Comparison of ENCODE assay signal across 1 cellular context in genomic region chr4:84159767-84160166, GRCh38.
TF ChIP-seq lines count a peak whose summit lies in the region.

No MANE protein-coding gene starts in this region.

TF ChIP-seq in K562, 482 proteins besides CTCF, POLR2A, EP300 and RAD21 (continued from another document):
- TF ChIP-seq FOXO4 (CRISPR knock-in tag; IDR thresholded peaks at IDR 0.05) = no peak
- no peak for TF ChIP-seq ZNF384 (IDR thresholded peaks at IDR 0.05; ENCODE audit: low read depth, low read length)
- no peak for TF ChIP-seq KAT7 (CRISPR knock-in tag; IDR thresholded peaks at IDR 0.05; ENCODE audit: borderline replicate concordance)
- no peak for TF ChIP-seq PRMT5 (CRISPR knock-in tag; IDR thresholded peaks at IDR 0.05)
- no peak for TF ChIP-seq NUFIP1 (IDR thresholded peaks at IDR 0.05; ENCODE audit: partially characterized antibody)
- TF ChIP-seq, protein P1, sequence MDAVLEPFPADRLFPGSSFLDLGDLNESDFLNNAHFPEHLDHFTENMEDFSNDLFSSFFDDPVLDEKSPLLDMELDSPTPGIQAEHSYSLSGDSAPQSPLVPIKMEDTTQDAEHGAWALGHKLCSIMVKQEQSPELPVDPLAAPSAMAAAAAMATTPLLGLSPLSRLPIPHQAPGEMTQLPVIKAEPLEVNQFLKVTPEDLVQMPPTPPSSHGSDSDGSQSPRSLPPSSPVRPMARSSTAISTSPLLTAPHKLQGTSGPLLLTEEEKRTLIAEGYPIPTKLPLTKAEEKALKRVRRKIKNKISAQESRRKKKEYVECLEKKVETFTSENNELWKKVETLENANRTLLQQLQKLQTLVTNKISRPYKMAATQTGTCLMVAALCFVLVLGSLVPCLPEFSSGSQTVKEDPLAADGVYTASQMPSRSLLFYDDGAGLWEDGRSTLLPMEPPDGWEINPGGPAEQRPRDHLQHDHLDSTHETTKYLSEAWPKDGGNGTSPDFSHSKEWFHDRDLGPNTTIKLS (IDR thresholded peaks at IDR 0.05; ENCODE audit: borderline replicate concordance, low read depth) = no peak
- no peak for TF ChIP-seq BRF1 (IDR thresholded peaks at IDR 0.05; ENCODE audit: borderline replicate concordance, extremely low read depth, insufficient read length)
- no peak for TF ChIP-seq ZNF77 (CRISPR knock-in tag; IDR thresholded peaks at IDR 0.05)
- no peak for TF ChIP-seq C11orf30 (IDR thresholded peaks at IDR 0.05; ENCODE audit: low read depth)
- TF ChIP-seq ZFP91 (CRISPR knock-in tag; IDR thresholded peaks at IDR 0.05) = no peak
- no peak for TF ChIP-seq COPS2 (conservative IDR thresholded peaks at IDR 0.05)
